In genomic region chr3:130111865-130112650, GRCh38 we compare ENCODE assay signal across 8 cellular contexts. TPM values are rescaled to one million over a fixed set of nuclear protein-coding genes. Genes with fewer than 3 reads are reported as not detected.
DNase-seq lines count a peak whose midpoint lies in the region; ATAC-seq and TF ChIP-seq lines count a peak whose summit lies in the region.
"Not testable (repeated sequence)": the region's sequence is repeated elsewhere in the genome, so short reads cannot be mapped to it uniquely, and the experiment has no call there.

No MANE protein-coding gene starts in this region.

- H3K4me1 ChIP-seq in HCT116 (ENCODE audit: control insufficient read depth in 1 of 2, insufficient read depth in 2 of 2, low read length in 2 of 2): peaks cover 16 to 25% of the 10 kb centered on the region in 2 experiments

- not testable (repeated sequence) for TF ChIP-seq POLR2A in HCT116 (IDR thresholded peaks at IDR 0.05; ENCODE audit: borderline replicate concordance, extremely low read depth, insufficient read depth, insufficient read length)

- peak overlapping the region; percentile 43; the same call in 1 of the 2 replicates for H3K27ac ChIP-seq in HCT116 (ENCODE audit: low read depth, low read length)

- intact Hi-C loops in HCT116 (cut with micrococcal nuclease): not testable (repeated sequence)
- intact Hi-C loops in natural killer cell (cut with micrococcal nuclease): loop anchor here (5.0 kb wide), 1 partner anchor 220 kb away; the partner anchor contains the start of gene TMCC1

- not testable (repeated sequence) for H3K9me3 ChIP-seq in HCT116 (ENCODE audit: control insufficient read depth in 1 of 2, insufficient read depth in 1 of 2, low read depth in 1 of 2, low read length in 2 of 2)

- CTCF ChIA-PET in HCT116 (lab: Charles Lee): interaction anchor here (0.5 to 1.4 kb wide), 5 partner anchors 14 to 779 kb away, joined by 3 to 11 read pairs (median 3); no protein-coding TSS in a partner anchor

- H3K27me3 ChIP-seq in HCT116 (ENCODE audit: insufficient read depth, low read length): not testable (repeated sequence)

- peaks cover 15% of the 10 kb centered on the region; the same call in 1 of the 2 replicates for H3K79me2 ChIP-seq in HCT116 (ENCODE audit: insufficient read depth, low read length)

- ATAC-seq in HCT116 (peak; percentile 62; the same call in 1 of the 2 replicates), natural killer cell (peak; percentile 53 to 71 (median 61))

- H4K20me1 ChIP-seq in HCT116 (ENCODE audit: insufficient read depth): not testable (repeated sequence)

- TF ChIP-seq CTCF in HCT116 (IDR thresholded peaks at IDR 0.05 in 2 of 3, conservative IDR thresholded peaks at IDR 0.05 in 1 of 3; ENCODE audit: borderline replicate concordance in 1 of 3, insufficient read depth in 1 of 3, low read depth in 2 of 3, low read length in 2 of 3); natural killer cell (IDR thresholded peaks at IDR 0.05): not testable (repeated sequence)

- H3K36me3 ChIP-seq in HCT116 (ENCODE audit: control insufficient read depth in 1 of 2, insufficient read depth in 2 of 2, low read length in 2 of 2): not testable (repeated sequence)

- H3K4me2 ChIP-seq in HCT116 (ENCODE audit: low read length): peak overlapping the region; percentile 74

- H3K9ac ChIP-seq in HCT116 (ENCODE audit: low read length): peak overlapping the region; percentile 48

- not testable (repeated sequence) for H3K36me3 Mint-ChIP-seq in natural killer cell

- H3K4me3 Mint-ChIP-seq in natural killer cell: peak overlapping the region; percentile 94

- H3K4me1 Mint-ChIP-seq in natural killer cell: peaks cover 0 to 15% of the 10 kb centered on the region in 2 donors

- DNase-seq in DMS53 treated with DMSO at 0.1 percent for 48 hours (lab: John Stamatoyannopoulos, UW; ENCODE audit: unreplicated experiment) (peak; percentile 54), HCT116 (ENCODE audit: low read depth, low spot score) (peak; percentile 84), MV-4-11 (lab: John Stamatoyannopoulos, UW) (peak; percentile 97), SIG-M5 treated with dmso at 0.1 percent for 504 hours (lab: John Stamatoyannopoulos, UW; ENCODE audit: unreplicated experiment) (peak; percentile 79), fibroblast of peridontal ligament (ENCODE audit: extremely low read depth) (peak; percentile 93), natural killer cell (peak; percentile 98)
- peak; percentile 99 for DNase-seq in activated effector memory CD4-positive, alpha-beta T cell treated with Interleukin-2 at 50 U/mL for 16 hours
- peak; percentile 99 to 100 for DNase-seq in stimulated activated CD8-positive, alpha-beta memory T cell treated with anti-CD3 and anti-CD28 coated beads, Interleukin-7, amount 100 ng/mL, for 4 hours (ENCODE audit: low read depth in 2 of 2)

- H3K27me3 Mint-ChIP-seq in natural killer cell (ENCODE audit: low read depth in 2 of 2): not testable (repeated sequence)

- peak overlapping the region; percentile 33 to 45 for H3K4me3 ChIP-seq in HCT116 (replicated peaks in 1 of 2; ENCODE audit: low read depth in 1 of 2, low read length in 2 of 2)

- BruUV-seq in HCT116 (replicated peaks; lab: Mats Ljungman, UMichigan): TSS peak; percentile 78

- TF ChIP-seq RAD21 in HCT116 (IDR thresholded peaks at IDR 0.05; ENCODE audit: low read depth): not testable (repeated sequence)

- POLR2A ChIA-PET in HCT116 (lab: Charles Lee): interaction anchor here (0.7 kb wide), 1 partner anchor 169 kb away, joined by 3 read pairs; no protein-coding TSS in a partner anchor

- H3K9me3 Mint-ChIP-seq in natural killer cell: not testable (repeated sequence)

- not testable (repeated sequence) for H3K9me2 ChIP-seq in HCT116 (ENCODE audit: insufficient read depth)

- not testable (repeated sequence) for H2AFZ ChIP-seq in HCT116 (ENCODE audit: low read depth, low read length, poor library complexity, severe bottlenecking)

- H3K27ac Mint-ChIP-seq in natural killer cell: peak overlapping the region; percentile 93 to 98

- RAD21 ChIA-PET in HCT116 (lab: Charles Lee; ENCODE audit: low non-redundant PET in 1 of 2, low total read pairs in 2 of 2, uncharacterized antibody in 2 of 2, unreplicated experiment in 2 of 2): interaction anchor here in 1 of 2 experiments (0.6 kb wide), 1 partner anchor 1299 kb away, joined by 3 read pairs; no protein-coding TSS in a partner anchor

TF ChIP-seq in HCT116, 20 proteins besides CTCF, POLR2A, EP300 and RAD21:
- peak; percentile 51 for TF ChIP-seq MAX (IDR thresholded peaks at IDR 0.05)
- TF ChIP-seq SP1 (IDR thresholded peaks at IDR 0.05; ENCODE audit: low read depth): 0 out of 2 replicates have a peak, but pooled peaks have one; percentile 15
- peak; percentile 13; the same call in 1 of the 2 replicates for TF ChIP-seq POLR2AphosphoS5 (IDR thresholded peaks at IDR 0.05; ENCODE audit: low read depth, low read length)

RNA-seq across cellular contexts. Expression of gene ALG1L2, which starts 30.4 kb away (rescaled TPM):
- total RNA-seq in HCT116 (2021; ENCODE audit: unreplicated experiment) (0.44 TPM), natural killer cell (1 to 10 TPM in 2 of 3 donors, not detected in 1; 1.3 to 1.7 TPM)
- polyA plus RNA-seq in HCT116 (2012): not detected in 2 replicates

Comparison
In these comparisons a context has a peak if more than half of its experiments do, and no peak if none do; other contexts are left out.
1. Peak in every context shown above with its lines: DNase-seq, ATAC-seq, H3K4me3 ChIP-seq and H3K27ac ChIP-seq.